1 cellular context compared by ENCODE assay signal in genomic region chrX:154352012-154352401, GRCh38.
TF ChIP-seq lines count a peak whose summit lies in the region.

No MANE protein-coding gene starts in this region.

TF ChIP-seq in K562, 482 proteins besides CTCF, POLR2A, EP300 and RAD21:
- TF ChIP-seq RBFOX2 (IDR thresholded peaks at IDR 0.05; ENCODE audit: low read depth, low read length) (peak; percentile 53), POLR2G (IDR thresholded peaks at IDR 0.05; ENCODE audit: low read depth, low read length) (peak; percentile 60), NEUROD1 (IDR thresholded peaks at IDR 0.05; ENCODE audit: borderline replicate concordance, low read depth, low read length, partially characterized antibody) (no peak)
